Comparison of ENCODE assay signal across 13 cellular contexts in genomic region chr7:6226194-6226799, GRCh38. TPM values are rescaled to one million over a fixed set of nuclear protein-coding genes. Genes with fewer than 3 reads are reported as not detected.
A peak's percentile ranks its signal among the peaks of the same experiment; 100 is the strongest.
DNase-seq lines count a peak whose midpoint lies in the region; ATAC-seq and TF ChIP-seq lines count a peak whose summit lies in the region.
"Had no signal": no experiment of that assay in that cellular context is flagged by ENCODE, and none has a peak within 500 bp of the region (broad histone marks: within the 10 kb centered on the region; RNA-seq: fewer than 3 reads in every experiment).

No MANE protein-coding gene starts in this region.

- peak; percentile 82 for DNase-seq in AG04450 (ENCODE audit: low read depth, low spot score)
- DNase-seq in KBM-7: peak; percentile 42
- DNase-seq in fibroblast of gingiva (ENCODE audit: low read depth): peak; percentile 71
- DNase-seq in NCI-H2029 treated with DMSO at 0.1 percent for 48 hours (lab: John Stamatoyannopoulos, UW): no peak
- DNase-seq in kidney glomerular epithelial cell (lab: John Stamatoyannopoulos, UW): no peak
- DNase-seq: activated CD4-positive, CD25-positive, alpha-beta regulatory T cell treated with anti-CD3 and anti-CD28 coated beads, Interleukin-2, amount 50 U/mL, for 72 hours; activated effector memory CD4-positive, alpha-beta T cell treated with Interleukin-2 at 50 U/mL for 16 hours; left cardiac atrium; NCI-H1694 treated with DMSO at 0.1 percent for 48 hours had no signal

- peak overlapping the region; percentile 75 for H3K27ac ChIP-seq in AG04450 (ENCODE audit: low read depth, low read length)

- POLR2A ChIA-PET in AG04450 (lab: Yijun Ruan, JAX): interaction anchor here (0.7 to 1.4 kb wide), 6 partner anchors 17 to 79 kb away, joined by 3 to 7 read pairs (median 4); no protein-coding TSS in a partner anchor

- no peaks in the 10 kb centered on the region for H3K27me3 Mint-ChIP-seq in nephron (ENCODE audit: low read depth)

- no peak overlapping the region for H3K4me3 ChIP-seq in AG04450 (ENCODE audit: low read depth, low read length)

- CTCF ChIA-PET in AG04450 (lab: Charles Lee): interaction anchor here (0.7 to 1.2 kb wide), 2 partner anchors 66 to 102 kb away, joined by 3 to 5 read pairs; no protein-coding TSS in a partner anchor

- H3K4me3 Mint-ChIP-seq in nephron: peak overlapping the region; percentile 24 to 57 (median 51)
- H3K4me3 Mint-ChIP-seq: B cell had no signal

- TF ChIP-seq CTCF in AG04450 (IDR thresholded peaks at IDR 0.05; ENCODE audit: low read depth, low read length) (no peak), nephron (IDR thresholded peaks at IDR 0.05; ENCODE audit: unreplicated experiment in 3 of 3) (no peak)

- in situ Hi-C loops in KBM-7 (cut with MboI; ENCODE audit: low pct_unique_long_range_greater_than_20kb, low sequenced_read_pairs): no loop called here

- H3K9me3 ChIP-seq in AG04450 (ENCODE audit: control insufficient read depth, insufficient read depth, low read length): no peaks in the 10 kb centered on the region

- peaks cover 55% of the 10 kb centered on the region for H3K4me1 Mint-ChIP-seq in nephron

- H3K27me3 ChIP-seq in AG04450 (ENCODE audit: control insufficient read depth, insufficient read depth, low read length): no peaks in the 10 kb centered on the region

- H3K36me3 Mint-ChIP-seq in nephron (ENCODE audit: low read depth): peaks cover 10% of the 10 kb centered on the region

- no peak for ATAC-seq in HG03196 (IDR thresholded peaks at IDR 0.05; ENCODE audit: unreplicated experiment)
- no peak for ATAC-seq in HG02610 (IDR thresholded peaks at IDR 0.05; ENCODE audit: unreplicated experiment)

- peaks cover 3% of the 10 kb centered on the region for H3K9me3 Mint-ChIP-seq in nephron

- peak overlapping the region; percentile 98 to 99 (median 98) for H3K27ac Mint-ChIP-seq in nephron
- H3K27ac Mint-ChIP-seq: B cell had no signal

RNA-seq across cellular contexts. Expression of gene CYTH3, which starts 46.1 kb away (rescaled TPM):
- 28.5 and 30.2 TPM in 2 replicates for polyA plus RNA-seq in AG04450 (2011; rRNA removed)
- 28.8 and 34.7 TPM in 2 replicates for polyA minus RNA-seq in AG04450 (2011; rRNA and poly(A)+ RNA removed)

Comparison
In these comparisons a context has a peak if more than half of its experiments do, and no peak if none do; other contexts are left out.
1. DNase-seq: peak in AG04450 (single experiment), KBM-7 (single experiment) and fibroblast of gingiva (single experiment); none in NCI-H2029 treated with DMSO at 0.1 percent for 48 hours (single experiment) and kidney glomerular epithelial cell (single experiment).